In genomic region chr14:65585216-65585615, GRCh38 we compare ENCODE assay signal across 25 cellular contexts.
"Had no signal": no experiment of that assay in that cellular context is flagged by ENCODE, and none has a peak within 500 bp of the region (broad histone marks: within the 10 kb centered on the region; RNA-seq: fewer than 3 reads in every experiment).

No MANE protein-coding gene starts in this region.

- H3K9me3 ChIP-seq: adrenal gland, body of pancreas, right atrium auricular region, suprapubic skin, tibial nerve had no signal

- DNase-seq: activated CD4-positive, alpha-beta T cell treated with anti-CD3 and anti-CD28 coated beads for 1 hour; activated CD4-positive, alpha-beta T cell treated with anti-CD3 and anti-CD28 coated beads, Interleukin-2, amount 10 ng/mL, durations not matched to agents 7 days and 5 days; activated CD8-positive, alpha-beta T cell treated with anti-CD3 and anti-CD28 coated beads for 36 hours; activated naive CD4-positive, alpha-beta T cell; activated T-cell treated with anti-CD3 and anti-CD28 coated beads for 4 hours; activated T-cell treated with anti-CD3 and anti-CD28 coated beads, Interleukin-2, amount 50 U/mL, for 72 hours; adrenal gland; aorta; body of pancreas; effector CD8-positive, alpha-beta T cell; erythroblast; head of caudate nucleus; hippocampal formation; left colon; midbrain; naive thymus-derived CD8-positive, alpha-beta T cell; occipital lobe; stimulated activated CD4-positive, alpha-beta T cell treated with anti-CD3 and anti-CD28 coated beads, Interleukin-15, amount 100 ng/mL, for 24 hours; stimulated activated CD4-positive, alpha-beta T cell treated with anti-CD3 and anti-CD28 coated beads, Interleukin-2, amount 100 ng/mL, for 24 hours; stimulated activated naive CD4-positive, alpha-beta T cell; T-helper 17 cell; T1000 had no signal

- H3K27me3 ChIP-seq: adrenal gland, body of pancreas, right atrium auricular region, suprapubic skin, tibial nerve had no signal

- H3K36me3 ChIP-seq: adrenal gland, right atrium auricular region, suprapubic skin, tibial nerve had no signal

- H3K4me1 ChIP-seq: adrenal gland, body of pancreas, right atrium auricular region, suprapubic skin had no signal

- H3K27ac ChIP-seq: adrenal gland, body of pancreas, right atrium auricular region, suprapubic skin, tibial nerve had no signal

- H3K4me3 ChIP-seq: adrenal gland, body of pancreas, right atrium auricular region, suprapubic skin, tibial nerve had no signal
